In the genomic region with DNA sequence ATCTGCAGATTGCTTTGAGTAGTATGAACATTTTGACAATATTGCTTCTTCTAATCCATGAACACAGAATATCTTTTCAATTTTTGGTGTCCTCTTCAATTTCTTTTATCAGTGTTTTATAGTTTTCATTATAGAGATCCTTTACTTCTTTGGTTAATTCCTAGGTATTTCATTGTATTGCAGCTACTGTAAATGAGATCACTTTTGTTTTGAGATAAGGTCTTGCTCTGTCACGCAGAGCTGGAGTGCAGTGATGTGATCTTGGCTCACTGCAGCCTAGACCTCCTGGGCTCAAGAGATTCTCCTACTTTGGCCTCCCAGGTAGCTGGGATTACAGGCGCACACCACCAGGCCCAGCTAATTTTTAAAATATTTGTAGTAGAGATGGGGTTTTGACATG, we compare ENCODE assay signal across 25 cellular contexts. TPM values are rescaled to one million over a fixed set of nuclear protein-coding genes. Genes with fewer than 3 reads are reported as not detected.
A peak's percentile ranks its signal among the peaks of the same experiment; 100 is the strongest.
DNase-seq lines count a peak whose midpoint lies in the region; ATAC-seq, FAIRE-seq and TF ChIP-seq lines count a peak whose summit lies in the region.
"Had no signal": no experiment of that assay in that cellular context is flagged by ENCODE, and none has a peak within 500 bp of the region (broad histone marks: within the 10 kb centered on the region; RNA-seq: fewer than 3 reads in every experiment).

No MANE protein-coding gene starts in this region.

- H3K36me3 ChIP-seq in K562 (ENCODE audit: control insufficient read depth, insufficient read depth, low read length) = no peaks in the 10 kb centered on the region
- H3K36me3 ChIP-seq in trophoblast cell (ENCODE audit: control insufficient read depth in 1 of 2, insufficient read depth in 2 of 2, low read length in 2 of 2) = no peaks in the 10 kb centered on the region
- H3K36me3 ChIP-seq in suprapubic skin = no peaks in the 10 kb centered on the region
- H3K36me3 ChIP-seq: BE2C; BLaER1 treated with 17β-estradiol and CSF1 and Interleukin-3, amounts not matched to agents 10 nM and 100 nM; HAP-1 had no signal

- peak; percentile 82 for TF ChIP-seq EP300 in K562 (IDR thresholded peaks at IDR 0.05; ENCODE audit: low read length)
- TF ChIP-seq EP300 in suprapubic skin (IDR thresholded peaks at IDR 0.05) = no peak

- no peak overlapping the region for H2BK12ac ChIP-seq in trophoblast cell (ENCODE audit: low read length)

- no peak for DNase-seq in activated CD4-positive, alpha-beta T cell treated with anti-CD3 and anti-CD28 coated beads, Interleukin-2, amount 10 ng/mL, durations not matched to agents 24 days and 14 days
- DNase-seq in activated CD4-positive, alpha-beta T cell treated with anti-CD3 and anti-CD28 coated beads for 48 hours = no peak
- DNase-seq in K562 (ENCODE audit: extremely low read depth in 1 of 4, low spot score in 3 of 4) = peak in 1 of 4 experiments; percentile 51
- DNase-seq in trophoblast cell = peak; percentile 68 to 81
- DNase-seq in stimulated activated effector memory CD8-positive, alpha-beta T cell treated with anti-CD3 and anti-CD28 coated beads, Interleukin-12 subunit alpha, Interleukin-12 subunit beta, amount 100 ng/mL, for 72 hours (ENCODE audit: low spot score in 2 of 2) = no peak
- DNase-seq in suprapubic skin (ENCODE audit: low spot score in 2 of 2) = no peak
- DNase-seq: 8988T; ACHN; AML-193; BE2C; Calu3; CD4-positive, alpha-beta memory T cell; COR-L47; DMS53; DMS79 treated with DMSO at 0.1 percent for 48 hours; GF-D8; GOT3 had no signal

- H2BK5ac ChIP-seq in trophoblast cell (ENCODE audit: low read depth, low read length, poor library complexity) = no peak overlapping the region

- H3K14ac ChIP-seq in trophoblast cell (ENCODE audit: low read length) = no peak overlapping the region

- no peak overlapping the region for H3K18ac ChIP-seq in trophoblast cell (ENCODE audit: low read length)

- H3K4me3 ChIP-seq in K562 (no peak overlapping the region), trophoblast cell (ENCODE audit: low read depth, low read length) (no peak overlapping the region), suprapubic skin (no peak overlapping the region)
- H3K4me3 ChIP-seq: A549; BLaER1 treated with 17β-estradiol and CSF1 and Interleukin-3, amounts not matched to agents 10 nM and 100 nM; HAP-1 had no signal

- H3K36me3 Mint-ChIP-seq in activated CD4-positive, alpha-beta T cell treated with anti-CD3 and anti-CD28 coated beads, Interleukin-2, amount 10 ng/mL, durations not matched to agents 24 days and 14 days (ENCODE audit: low read depth) = no peaks in the 10 kb centered on the region
- H3K36me3 Mint-ChIP-seq in stimulated activated effector memory CD8-positive, alpha-beta T cell treated with anti-CD3 and anti-CD28 coated beads, Interleukin-12 subunit alpha, Interleukin-12 subunit beta, amount 100 ng/mL, for 72 hours = no peaks in the 10 kb centered on the region
- H3K36me3 Mint-ChIP-seq: CD4-positive, alpha-beta memory T cell had no signal

- H3K27me3 ChIP-seq in K562 (ENCODE audit: control insufficient read depth in 2 of 2, insufficient read depth in 2 of 2, low read length in 2 of 2) = no peaks in the 10 kb centered on the region
- no peaks in the 10 kb centered on the region for H3K27me3 ChIP-seq in trophoblast cell (ENCODE audit: insufficient read depth, low read length)
- no peaks in the 10 kb centered on the region for H3K27me3 ChIP-seq in suprapubic skin
- H3K27me3 ChIP-seq: BLaER1 treated with 17β-estradiol and CSF1 and Interleukin-3, amounts not matched to agents 10 nM and 100 nM had no signal

- no TSS peak for BruUV-seq in K562 (replicated peaks; lab: Mats Ljungman, UMichigan)

- no peak overlapping the region for H4K12ac ChIP-seq in trophoblast cell (ENCODE audit: low read depth, low read length)

- H3K4me1 Mint-ChIP-seq in activated CD4-positive, alpha-beta T cell treated with anti-CD3 and anti-CD28 coated beads, Interleukin-2, amount 10 ng/mL, durations not matched to agents 24 days and 14 days = peaks cover 8% of the 10 kb centered on the region
- H3K4me1 Mint-ChIP-seq in stimulated activated effector memory CD8-positive, alpha-beta T cell treated with anti-CD3 and anti-CD28 coated beads, Interleukin-12 subunit alpha, Interleukin-12 subunit beta, amount 100 ng/mL, for 72 hours = peaks cover 20% of the 10 kb centered on the region

- TF ChIP-seq RAD21 in K562 (CRISPR knock-in tag; conservative IDR thresholded peaks at IDR 0.05 in 1 of 2, IDR thresholded peaks at IDR 0.05 in 1 of 2) = no peak

- TF ChIP-seq POLR2A in K562 (conservative IDR thresholded peaks at IDR 0.05) (no peak), suprapubic skin (IDR thresholded peaks at IDR 0.05) (no peak)

- H3K4ac ChIP-seq in trophoblast cell (ENCODE audit: low read depth, low read length) = no peak overlapping the region

- no peak overlapping the region for H3K4me3 Mint-ChIP-seq in activated CD4-positive, alpha-beta T cell treated with anti-CD3 and anti-CD28 coated beads, Interleukin-2, amount 10 ng/mL, durations not matched to agents 24 days and 14 days
- no peak overlapping the region for H3K4me3 Mint-ChIP-seq in stimulated activated effector memory CD8-positive, alpha-beta T cell treated with anti-CD3 and anti-CD28 coated beads, Interleukin-12 subunit alpha, Interleukin-12 subunit beta, amount 100 ng/mL, for 72 hours
- H3K4me3 Mint-ChIP-seq: CD4-positive, alpha-beta memory T cell had no signal

- no peaks in the 10 kb centered on the region for H3K79me2 ChIP-seq in K562 (ENCODE audit: control insufficient read depth, insufficient read depth, low read length)
- H3K79me2 ChIP-seq in trophoblast cell (ENCODE audit: control insufficient read depth, insufficient read depth, low read length, poor library complexity) = no peaks in the 10 kb centered on the region

- no peak for FAIRE-seq in K562 (lab: Jason Lieb, UNC)
- FAIRE-seq: GM12891, GM18507, H54 had no signal

- no peak overlapping the region for H2BK120ac ChIP-seq in trophoblast cell (ENCODE audit: insufficient read depth, low read length, poor library complexity)

- 0 out of 2 replicates have a peak, but pooled peaks cover 2% of the 10 kb centered on the region for H3K9me3 ChIP-seq in K562 (replicated peaks; ENCODE audit: control insufficient read depth, insufficient read depth, low read depth, low read length)
- H3K9me3 ChIP-seq in trophoblast cell (ENCODE audit: insufficient read depth, low read depth, low read length) = peaks cover 2% of the 10 kb centered on the region
- H3K9me3 ChIP-seq in suprapubic skin = no peaks in the 10 kb centered on the region
- H3K9me3 ChIP-seq: BE2C, HAP-1 had no signal

- H3K9me3 Mint-ChIP-seq in activated CD4-positive, alpha-beta T cell treated with anti-CD3 and anti-CD28 coated beads, Interleukin-2, amount 10 ng/mL, durations not matched to agents 24 days and 14 days = peaks cover 24% of the 10 kb centered on the region
- H3K9me3 Mint-ChIP-seq in stimulated activated effector memory CD8-positive, alpha-beta T cell treated with anti-CD3 and anti-CD28 coated beads, Interleukin-12 subunit alpha, Interleukin-12 subunit beta, amount 100 ng/mL, for 72 hours = no peaks in the 10 kb centered on the region

- no peak overlapping the region for H2AK5ac ChIP-seq in trophoblast cell (ENCODE audit: low read length)

- TF ChIP-seq CTCF in K562 (IDR thresholded peaks at IDR 0.05 in 2 of 3, conservative IDR thresholded peaks at IDR 0.05 in 1 of 3; ENCODE audit: insufficient read depth in 2 of 3, low read depth in 1 of 3, low read length in 3 of 3) (no peak), suprapubic skin (IDR thresholded peaks at IDR 0.05) (no peak)

- H3K4me2 ChIP-seq in K562 (ENCODE audit: insufficient read depth, low read length) (no peak overlapping the region), trophoblast cell (ENCODE audit: low read length) (no peak overlapping the region)
- H3K4me2 ChIP-seq: A549; BLaER1 treated with 17β-estradiol and CSF1 and Interleukin-3, amounts not matched to agents 10 nM and 100 nM had no signal

- no peaks in the 10 kb centered on the region for H3K9me1 ChIP-seq in K562 (ENCODE audit: control insufficient read depth, insufficient read depth, low read length)

- no peak overlapping the region for H2AFZ ChIP-seq in K562 (ENCODE audit: low read depth, low read length)
- H2AFZ ChIP-seq in trophoblast cell (ENCODE audit: insufficient read depth, low read length, poor library complexity) = no peak overlapping the region

- intact Hi-C loops in activated CD4-positive, alpha-beta T cell treated with anti-CD3 and anti-CD28 coated beads, Interleukin-2, amount 10 ng/mL, durations not matched to agents 24 days and 14 days (cut with micrococcal nuclease) = no loop called here
- intact Hi-C loops in K562 (cut with micrococcal nuclease) = no loop called here

- POLR2A ChIA-PET in K562 (lab: Yijun Ruan, JAX) = no interaction called here

- no peaks in the 10 kb centered on the region for H3K79me1 ChIP-seq in trophoblast cell (ENCODE audit: low read length)

- no peaks in the 10 kb centered on the region for H4K20me1 ChIP-seq in K562 (replicated peaks; ENCODE audit: control insufficient read depth, insufficient read depth, low read length)
- H4K20me1 ChIP-seq: BLaER1 treated with 17β-estradiol and CSF1 and Interleukin-3, amounts not matched to agents 10 nM and 100 nM had no signal

- H4K91ac ChIP-seq in trophoblast cell (ENCODE audit: low read depth, low read length) = no peak overlapping the region

- H3K27me3 Mint-ChIP-seq in activated CD4-positive, alpha-beta T cell treated with anti-CD3 and anti-CD28 coated beads, Interleukin-2, amount 10 ng/mL, durations not matched to agents 24 days and 14 days = peaks cover 43% of the 10 kb centered on the region

- peak overlapping the region; percentile 10 for H3K27ac Mint-ChIP-seq in activated CD4-positive, alpha-beta T cell treated with anti-CD3 and anti-CD28 coated beads, Interleukin-2, amount 10 ng/mL, durations not matched to agents 24 days and 14 days
- no peak overlapping the region for H3K27ac Mint-ChIP-seq in stimulated activated effector memory CD8-positive, alpha-beta T cell treated with anti-CD3 and anti-CD28 coated beads, Interleukin-12 subunit alpha, Interleukin-12 subunit beta, amount 100 ng/mL, for 72 hours

- CTCF ChIA-PET in K562 (lab: Yijun Ruan, JAX; ENCODE audit: low intra/inter-chr PET ratio) = no interaction called here

- H3K4me1 ChIP-seq in K562 (replicated peaks in 1 of 2; ENCODE audit: control insufficient read depth in 2 of 2, insufficient read depth in 2 of 2, low read length in 2 of 2) (peaks cover 4 to 7% of the 10 kb centered on the region in 2 experiments; a peak in 4 of 5 replicates), trophoblast cell (ENCODE audit: control insufficient read depth in 1 of 2, insufficient read depth in 2 of 2, low read length in 2 of 2) (no peaks in the 10 kb centered on the region), suprapubic skin (no peaks in the 10 kb centered on the region)
- H3K4me1 ChIP-seq: BE2C, HAP-1 had no signal

- in situ Hi-C loops in K562 (cut with MboI) = no loop called here

- no peak overlapping the region for H4K8ac ChIP-seq in trophoblast cell (ENCODE audit: low read depth, low read length)

- 26% methylated on average over 2 of the region's 2 CpGs for WGBS in K562 (ENCODE audit: insufficient coverage, low coverage, missing lambda C conversion rate)
- no CpG with 5 or more reads among the region's 2 CpGs for WGBS in trophoblast cell (ENCODE audit: extremely low coverage, insufficient coverage, insufficient read length)
- 91% methylated on average over 2 of the region's 2 CpGs for WGBS in suprapubic skin

- no peak overlapping the region for H3K27ac ChIP-seq in K562 (ENCODE audit: extremely low read depth, low read depth, low read length)
- no peak overlapping the region for H3K27ac ChIP-seq in trophoblast cell (ENCODE audit: low read depth, low read length)
- H3K27ac ChIP-seq in suprapubic skin = no peak overlapping the region
- H3K27ac ChIP-seq: A549; BLaER1 treated with 17β-estradiol and CSF1 and Interleukin-3, amounts not matched to agents 10 nM and 100 nM had no signal

- ATAC-seq in K562 = peak; percentile 49
- no peak for ATAC-seq in stimulated activated effector memory CD8-positive, alpha-beta T cell treated with anti-CD3 and anti-CD28 coated beads, Interleukin-12 subunit alpha, Interleukin-12 subunit beta, amount 100 ng/mL, for 72 hours
- ATAC-seq: A549 had no signal

- H3K9ac ChIP-seq in K562 (ENCODE audit: insufficient read depth in 1 of 2, low read depth in 2 of 2, low read length in 2 of 2) (no peak overlapping the region), trophoblast cell (ENCODE audit: low read length) (no peak overlapping the region)
- H3K9ac ChIP-seq: BLaER1 treated with 17β-estradiol and CSF1 and Interleukin-3, amounts not matched to agents 10 nM and 100 nM had no signal

- no peak overlapping the region for H3K23ac ChIP-seq in trophoblast cell (ENCODE audit: low read length)

RNA-seq across cellular contexts. Expression of a gene that starts 9.8 kb away (rescaled TPM):
- not detected in 2 replicates for total RNA-seq in activated CD4-positive, alpha-beta T cell treated with anti-CD3 and anti-CD28 coated beads, Interleukin-2, amount 10 ng/mL, durations not matched to agents 24 days and 14 days
- total RNA-seq in K562 (2011; cell fraction: chromatin; rRNA removed; ENCODE audit: low replicate concordance) = not detected in 2 replicates
- not detected in 2 replicates for total RNA-seq in K562 (2011; cell fraction: nucleolus; rRNA removed)
- not detected in 2 replicates for total RNA-seq in K562 (2011; cell fraction: nucleoplasm; rRNA removed)
- total RNA-seq in K562 (2014; rRNA removed) (not detected in 2 replicates), K562 (2014; rRNA removed; fragmentation: Illumina TruSeq; extraction: Trizol) (not detected in 2 replicates), K562 (2015; rRNA removed; fragmentation: Illumina TruSeq; extraction: Trizol) (not detected in 2 replicates), K562 (2021) (0.22 TPM in 1 of 2 replicates, not detected in the other), suprapubic skin (not detected)
- polyA plus RNA-seq in K562 (2011; rRNA removed) (not detected in 2 replicates), K562 (2014; fragmentation: Illumina TruSeq; extraction: Trizol) (not detected in 2 replicates), K562 (2014; fragmentation: Nextera tagmentation; extraction: Ambion mirVana) (not detected), K562 (2014; rRNA removed) (not detected in 2 replicates)
- polyA plus RNA-seq in K562 (2011; cell fraction: cytosol; rRNA removed) = not detected in 2 replicates
- not detected in 2 replicates for polyA plus RNA-seq in K562 (2011; cell fraction: nucleus; rRNA removed)
- polyA plus RNA-seq in K562 (2012) = not detected in 2 replicates
- polyA minus RNA-seq in K562 (2011; rRNA and poly(A)+ RNA removed) = not detected in 2 replicates
- polyA minus RNA-seq in K562 (2011; cell fraction: cytosol; rRNA and poly(A)+ RNA removed) = not detected in 2 replicates
- polyA minus RNA-seq in K562 (2011; cell fraction: nucleus; rRNA and poly(A)+ RNA removed) = not detected in 2 replicates
- polyA plus RNA-seq in trophoblast cell (2013) = not detected in 2 replicates
- total RNA-seq: Calu3; CD4-positive, alpha-beta memory T cell; Daoy; G401 had no signal
- polyA plus RNA-seq: A549; CD4-positive, alpha-beta memory T cell had no signal

RNA-seq across cellular contexts. Expression of a gene that starts 22.0 kb away (rescaled TPM):
- total RNA-seq in activated CD4-positive, alpha-beta T cell treated with anti-CD3 and anti-CD28 coated beads, Interleukin-2, amount 10 ng/mL, durations not matched to agents 24 days and 14 days = not detected in 2 replicates
- total RNA-seq in K562 (2011; cell fraction: chromatin; rRNA removed; ENCODE audit: low replicate concordance) = not detected in 2 replicates
- total RNA-seq in K562 (2011; cell fraction: nucleolus; rRNA removed) = not detected in 2 replicates
- not detected in 2 replicates for total RNA-seq in K562 (2011; cell fraction: nucleoplasm; rRNA removed)
- not detected in 2 replicates for total RNA-seq in K562 (2014; rRNA removed)
- not detected in 2 replicates for total RNA-seq in K562 (2014; rRNA removed; fragmentation: Illumina TruSeq; extraction: Trizol)
- total RNA-seq in K562 (2015; rRNA removed; fragmentation: Illumina TruSeq; extraction: Trizol) = not detected in 2 replicates
- 0.31 and 0.65 TPM in 2 replicates for total RNA-seq in K562 (2021)
- not detected in 2 replicates for polyA plus RNA-seq in K562 (2011; rRNA removed)
- not detected in 2 replicates for polyA plus RNA-seq in K562 (2011; cell fraction: cytosol; rRNA removed)
- not detected in 2 replicates for polyA plus RNA-seq in K562 (2011; cell fraction: nucleus; rRNA removed)
- polyA plus RNA-seq in K562 (2012) = not detected in 2 replicates
- not detected in 2 replicates for polyA plus RNA-seq in K562 (2014; fragmentation: Illumina TruSeq; extraction: Trizol)
- polyA plus RNA-seq in K562 (2014; fragmentation: Nextera tagmentation; extraction: Ambion mirVana) = not detected
- polyA plus RNA-seq in K562 (2014; rRNA removed) = not detected in 2 replicates
- not detected in 2 replicates for polyA minus RNA-seq in K562 (2011; rRNA and poly(A)+ RNA removed)
- not detected in 2 replicates for polyA minus RNA-seq in K562 (2011; cell fraction: cytosol; rRNA and poly(A)+ RNA removed)
- polyA minus RNA-seq in K562 (2011; cell fraction: nucleus; rRNA and poly(A)+ RNA removed) = not detected in 2 replicates
- not detected in 2 replicates for polyA plus RNA-seq in trophoblast cell (2013)
- not detected for total RNA-seq in suprapubic skin
- total RNA-seq: Calu3, Daoy, G401 had no signal
- polyA plus RNA-seq: A549; CD4-positive, alpha-beta memory T cell had no signal

Comparison
In these comparisons a context has a peak if more than half of its experiments do, and no peak if none do; other contexts are left out.
1. DNase-seq: peak in trophoblast cell (2 of 2); none in activated CD4-positive, alpha-beta T cell treated with anti-CD3 and anti-CD28 coated beads, Interleukin-2, amount 10 ng/mL, durations not matched to agents 24 days and 14 days (single experiment), activated CD4-positive, alpha-beta T cell treated with anti-CD3 and anti-CD28 coated beads for 48 hours (single experiment), stimulated activated effector memory CD8-positive, alpha-beta T cell treated with anti-CD3 and anti-CD28 coated beads, Interleukin-12 subunit alpha, Interleukin-12 subunit beta, amount 100 ng/mL, for 72 hours (0 of 2) and suprapubic skin (0 of 2).